19 cellular contexts compared by ENCODE assay signal in the genomic region with DNA sequence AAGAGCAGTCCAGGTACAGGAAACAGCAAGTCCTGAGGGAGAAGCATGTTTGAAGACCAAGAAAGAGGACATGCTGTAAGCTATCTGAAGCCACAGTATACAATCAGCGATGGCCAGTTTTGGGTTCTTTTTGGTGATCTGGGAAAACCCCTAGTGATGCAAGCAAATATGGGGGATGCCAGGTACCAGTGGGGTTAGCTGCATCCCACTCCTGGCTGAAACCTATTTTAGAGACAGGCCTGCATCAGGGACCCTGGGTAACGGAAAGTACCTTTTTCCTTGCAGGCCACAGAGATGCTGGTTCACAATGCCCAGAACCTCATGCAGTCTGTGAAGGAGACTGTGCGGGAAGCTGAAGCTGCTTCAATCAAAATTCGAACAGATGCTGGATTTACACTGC. TPM values are rescaled to one million over a fixed set of nuclear protein-coding genes. Genes with fewer than 3 reads are reported as not detected.
DNase-seq lines count a peak whose midpoint lies in the region; ATAC-seq and TF ChIP-seq lines count a peak whose summit lies in the region.
"Had no signal": no experiment of that assay in that cellular context is flagged by ENCODE, and none has a peak within 500 bp of the region (broad histone marks: within the 10 kb centered on the region; RNA-seq: fewer than 3 reads in every experiment).

No MANE protein-coding gene starts in this region.

- H4K91ac ChIP-seq in IMR-90 (ENCODE audit: insufficient read depth, low read depth, low read length) = no peak overlapping the region

- H3K9me3 ChIP-seq in IMR-90 (ENCODE audit: control insufficient read depth, insufficient read depth, low read length) (no peaks in the 10 kb centered on the region), subcutaneous abdominal adipose tissue (ENCODE audit: control insufficient read depth in 5 of 5, low read length in 5 of 5) (no peaks in the 10 kb centered on the region), Karpas-422 (ENCODE audit: low read length) (no peaks in the 10 kb centered on the region)
- H3K9me3 ChIP-seq: tibial nerve had no signal

- 95% methylated on average over 3 of the region's 4 CpGs; no CpG with 5 or more reads in 1 of the 2 experiments for WGBS in IMR-90 (ENCODE audit: extremely low coverage in 2 of 2, insufficient read length in 1 of 2), 2 experiments

- H3K9me3 Mint-ChIP-seq in activated naive CD4-positive, alpha-beta T cell treated with anti-CD3 and anti-CD28 coated beads for 36 hours = no peaks in the 10 kb centered on the region
- no peaks in the 10 kb centered on the region for H3K9me3 Mint-ChIP-seq in effector memory CD8-positive, alpha-beta T cell

- H3K36me3 ChIP-seq in IMR-90 (ENCODE audit: control insufficient read depth, insufficient read depth, low read length) (peaks cover 68% of the 10 kb centered on the region), subcutaneous abdominal adipose tissue (ENCODE audit: control insufficient read depth in 5 of 5, insufficient read depth in 5 of 5, low read length in 5 of 5) (peaks cover 29 to 82% (median 79%) of the 10 kb centered on the region in 5 donors), Karpas-422 (ENCODE audit: insufficient read depth, low read length) (peaks cover 49% of the 10 kb centered on the region; the same call in 1 of the 2 replicates)

- no peaks in the 10 kb centered on the region for H3K27me3 Mint-ChIP-seq in activated naive CD4-positive, alpha-beta T cell treated with anti-CD3 and anti-CD28 coated beads for 36 hours (ENCODE audit: low read depth)
- H3K27me3 Mint-ChIP-seq in effector memory CD8-positive, alpha-beta T cell = no peaks in the 10 kb centered on the region

- H4K8ac ChIP-seq in IMR-90 (ENCODE audit: low read depth in 2 of 2, low read length in 2 of 2) = no peak overlapping the region

- peak overlapping the region; percentile 2; the same call in 1 of the 2 replicates for H3K23ac ChIP-seq in IMR-90 (ENCODE audit: low read depth, low read length)

- no peak overlapping the region for H2BK20ac ChIP-seq in IMR-90 (ENCODE audit: low read depth, low read length)

- H2BK5ac ChIP-seq in IMR-90 (ENCODE audit: low read depth, low read length, poor library complexity, severe bottlenecking) = no peak overlapping the region

- ATAC-seq in IMR-90 (ENCODE audit: low read depth) (no peak), HG03039 (IDR thresholded peaks at IDR 0.05; ENCODE audit: unreplicated experiment) (no peak)
- ATAC-seq in effector memory CD8-positive, alpha-beta T cell (replicated peaks) = no peak

- peak overlapping the region; percentile 22 for H3K27ac Mint-ChIP-seq in activated naive CD4-positive, alpha-beta T cell treated with anti-CD3 and anti-CD28 coated beads for 36 hours
- peak overlapping the region; percentile 86 for H3K27ac Mint-ChIP-seq in effector memory CD8-positive, alpha-beta T cell

- H3K4me2 ChIP-seq in IMR-90 (ENCODE audit: low read depth, low read length) (no peak overlapping the region), Karpas-422 (ENCODE audit: low read depth, low read length, poor library complexity, severe bottlenecking) (no peak overlapping the region)

- H3K27ac ChIP-seq in IMR-90 (ENCODE audit: insufficient read depth, low read length) (no peak overlapping the region), subcutaneous abdominal adipose tissue (ENCODE audit: low read depth, low read length) (peak overlapping the region; percentile 76), Karpas-422 (ENCODE audit: low read length) (no peak overlapping the region)
- H3K27ac ChIP-seq: parathyroid adenoma, tibial nerve had no signal

- no peak overlapping the region for H2AK9ac ChIP-seq in IMR-90 (replicated peaks; ENCODE audit: low read depth, low read length, poor library complexity)

- no peak overlapping the region for H3K14ac ChIP-seq in IMR-90 (replicated peaks; ENCODE audit: low read depth, low read length)

- POLR2A ChIA-PET in IMR-90 (lab: Charles Lee; ENCODE audit: unreplicated experiment) = no interaction called here

- H2AK5ac ChIP-seq in IMR-90 (ENCODE audit: low read depth, low read length) = no peak overlapping the region

- TF ChIP-seq POLR2A in IMR-90 (IDR thresholded peaks at IDR 0.05; ENCODE audit: low read depth, low read length) = no peak

- H4K20me1 ChIP-seq in IMR-90 (ENCODE audit: insufficient read depth, low read length) (peaks cover 58% of the 10 kb centered on the region), Karpas-422 (ENCODE audit: insufficient read depth, low read depth, low read length) (no peaks in the 10 kb centered on the region)

- no peak for TF ChIP-seq RAD21 in IMR-90 (IDR thresholded peaks at IDR 0.05; ENCODE audit: low read length)

- H3K9ac ChIP-seq in IMR-90 (ENCODE audit: low read depth, low read length) = no peak overlapping the region
- H3K9ac ChIP-seq in subcutaneous abdominal adipose tissue (ENCODE audit: low read length in 5 of 5) = peak overlapping the region in 1 of 5 donors; percentile 19
- H3K9ac ChIP-seq in Karpas-422 (ENCODE audit: low read length) = no peak overlapping the region
- H3K9ac ChIP-seq: parathyroid adenoma had no signal

- H3K9me1 ChIP-seq in IMR-90 (ENCODE audit: insufficient read depth, low read length) = peaks cover 10% of the 10 kb centered on the region

- H3K4me1 ChIP-seq in IMR-90 (ENCODE audit: control insufficient read depth, insufficient read depth, low read length) = peaks cover 13% of the 10 kb centered on the region
- peaks cover 14 to 63% (median 50%) of the 10 kb centered on the region in 5 donors for H3K4me1 ChIP-seq in subcutaneous abdominal adipose tissue (ENCODE audit: control insufficient read depth in 5 of 5, insufficient read depth in 5 of 5, low read length in 5 of 5)
- H3K4me1 ChIP-seq in Karpas-422 (ENCODE audit: low read length) = peaks cover 2% of the 10 kb centered on the region; the same call in 1 of the 2 replicates

- dilution Hi-C loops in IMR-90 (cut with HindIII; ENCODE audit: low sequenced_read_pairs, unreplicated experiment) = no loop called here

- H2BK15ac ChIP-seq in IMR-90 (ENCODE audit: low read depth, low read length) = no peak overlapping the region

- H3K27me3 ChIP-seq in IMR-90 (ENCODE audit: control insufficient read depth, insufficient read depth, low read length) = no peaks in the 10 kb centered on the region
- H3K27me3 ChIP-seq in subcutaneous abdominal adipose tissue (ENCODE audit: control insufficient read depth in 5 of 5, insufficient read depth in 4 of 5, low read length in 5 of 5) = no peaks in the 10 kb centered on the region
- H3K27me3 ChIP-seq in Karpas-422 (ENCODE audit: low read length) = no peaks in the 10 kb centered on the region
- H3K27me3 ChIP-seq: tibial nerve had no signal

- no peak for DNase-seq in activated naive CD4-positive, alpha-beta T cell treated with anti-CD3 and anti-CD28 coated beads for 36 hours
- DNase-seq in activated naive CD4-positive, alpha-beta T cell (lab: John Stamatoyannopoulos, UW) = no peak
- DNase-seq in IMR-90 (no peak), UCSD-AML1 (lab: John Stamatoyannopoulos, UW; ENCODE audit: unreplicated experiment) (no peak), Karpas-422 (no peak)
- DNase-seq in effector memory CD8-positive, alpha-beta T cell = no peak
- DNase-seq: activated CD8-positive, alpha-beta memory T cell treated with anti-CD3 and anti-CD28 coated beads, Interleukin-2, amount 50 U/mL, for 48 hours; anterior cingulate cortex; DMS153; foreskin melanocyte; GOT3; mammary epithelial cell; NCI-H2081 treated with DMSO at 0.1 percent for 48 hours; SIG-M5; stimulated activated CD4-positive, alpha-beta T cell treated with anti-CD3 and anti-CD28 coated beads, Interleukin-12 subunit alpha, Interleukin-12 subunit beta, amount 100 ng/mL, for 4 hours had no signal

- no peak overlapping the region for H3K4ac ChIP-seq in IMR-90 (ENCODE audit: low read depth, low read length)

- intact Hi-C loops in activated naive CD4-positive, alpha-beta T cell treated with anti-CD3 and anti-CD28 coated beads for 36 hours (cut with micrococcal nuclease) = no loop called here
- intact Hi-C loops in IMR-90 (cut with micrococcal nuclease) = no loop called here

- H4K5ac ChIP-seq in IMR-90 (ENCODE audit: low read depth, low read length) = no peak overlapping the region

- peaks cover 3% of the 10 kb centered on the region for H3K79me2 ChIP-seq in Karpas-422 (ENCODE audit: low read length)
- H3K79me2 ChIP-seq: parathyroid adenoma had no signal

- in situ Hi-C loops in IMR-90 (cut with MboI; ENCODE audit: low sequenced_read_pairs) = no loop called here

- H3K56ac ChIP-seq in IMR-90 (ENCODE audit: extremely low read depth, insufficient read depth, low read length) = no peak overlapping the region

- H3K4me3 Mint-ChIP-seq in activated naive CD4-positive, alpha-beta T cell treated with anti-CD3 and anti-CD28 coated beads for 36 hours = no peak overlapping the region
- no peak overlapping the region for H3K4me3 Mint-ChIP-seq in effector memory CD8-positive, alpha-beta T cell

- peaks cover 3% of the 10 kb centered on the region for H3K4me1 Mint-ChIP-seq in activated naive CD4-positive, alpha-beta T cell treated with anti-CD3 and anti-CD28 coated beads for 36 hours (ENCODE audit: low read depth)
- H3K4me1 Mint-ChIP-seq in effector memory CD8-positive, alpha-beta T cell (ENCODE audit: low read depth in 2 of 2) = peaks cover 7 to 12% of the 10 kb centered on the region in 2 donors

- CTCF ChIA-PET in activated naive CD4-positive, alpha-beta T cell treated with anti-CD3 and anti-CD28 coated beads for 36 hours (lab: Charles Lee) = interaction anchor here (0.8 kb wide), 1 partner anchor 943 kb away, joined by 3 read pairs; no protein-coding TSS in a partner anchor
- CTCF ChIA-PET in IMR-90 (lab: Yijun Ruan, JAX) = interaction anchor here (1.1 kb wide), 1 partner anchor 18 kb away, joined by 3 read pairs; no protein-coding TSS in a partner anchor

- H2AFZ ChIP-seq in IMR-90 (replicated peaks; ENCODE audit: low read length, poor library complexity) (no peak overlapping the region), Karpas-422 (ENCODE audit: low read length) (no peak overlapping the region)
- H2AFZ ChIP-seq: parathyroid adenoma had no signal

- no peak overlapping the region for H3K4me3 ChIP-seq in IMR-90 (ENCODE audit: insufficient read depth, low read depth, low read length)
- no peak overlapping the region for H3K4me3 ChIP-seq in subcutaneous abdominal adipose tissue (ENCODE audit: low read depth in 1 of 5, low read length in 5 of 5)
- no peak overlapping the region for H3K4me3 ChIP-seq in Karpas-422 (ENCODE audit: low read length)
- H3K4me3 ChIP-seq: tibial nerve had no signal

- no peaks in the 10 kb centered on the region for H3K9me2 ChIP-seq in Karpas-422 (replicated peaks; ENCODE audit: insufficient read depth, low read length)

- TF ChIP-seq CTCF in IMR-90 (conservative IDR thresholded peaks at IDR 0.05; ENCODE audit: low read depth, low read length) = no peak

- H3K79me1 ChIP-seq in IMR-90 (ENCODE audit: low read depth in 1 of 2, low read length in 2 of 2) = peaks cover 42 to 78% of the 10 kb centered on the region in 2 experiments

- H3K36me3 Mint-ChIP-seq in activated naive CD4-positive, alpha-beta T cell treated with anti-CD3 and anti-CD28 coated beads for 36 hours (ENCODE audit: low read depth) = peaks cover 46% of the 10 kb centered on the region
- H3K36me3 Mint-ChIP-seq in effector memory CD8-positive, alpha-beta T cell (ENCODE audit: insufficient read depth) = peaks cover 83% of the 10 kb centered on the region

- no TSS peak for BruUV-seq in IMR-90 (replicated peaks; lab: Mats Ljungman, UMichigan)

- H3K18ac ChIP-seq in IMR-90 (ENCODE audit: low read depth, low read length) = no peak overlapping the region

- no peak overlapping the region for H2BK120ac ChIP-seq in IMR-90 (ENCODE audit: low read depth, low read length)

RNA-seq across cellular contexts. Expression of a gene that starts 32.9 kb away (rescaled TPM):
- total RNA-seq in activated naive CD4-positive, alpha-beta T cell treated with anti-CD3 and anti-CD28 coated beads for 36 hours = 10 to 100 TPM; 39.1 to 42.1 TPM
- 46.4 and 50.8 TPM in 2 replicates for total RNA-seq in IMR-90 (2012; rRNA removed)
- 21.6 and 26.6 TPM in 2 replicates for polyA plus RNA-seq in IMR-90 (2012; rRNA removed)
- polyA plus RNA-seq in IMR-90 (2012; cell fraction: cytosol; rRNA removed) = 5.7 and 10.3 TPM in 2 replicates
- 3.2 and 22.1 TPM in 2 replicates for polyA plus RNA-seq in IMR-90 (2012; cell fraction: nucleus; rRNA removed; ENCODE audit: low replicate concordance)
- total RNA-seq in Karpas-422 (2014; rRNA removed; shearing (Covaris generic); ENCODE audit: low replicate concordance) = 19.4 and 52.9 TPM in 2 replicates

RNA-seq across cellular contexts. Expression of a gene that starts 33.3 kb away (rescaled TPM):
- total RNA-seq in activated naive CD4-positive, alpha-beta T cell treated with anti-CD3 and anti-CD28 coated beads for 36 hours = 10 to 100 TPM; 43.4 to 43.9 TPM
- 40.9 and 50.8 TPM in 2 replicates for total RNA-seq in IMR-90 (2012; rRNA removed)
- polyA plus RNA-seq in IMR-90 (2012; rRNA removed) = 24.0 and 30.6 TPM in 2 replicates
- 6.3 and 10.5 TPM in 2 replicates for polyA plus RNA-seq in IMR-90 (2012; cell fraction: cytosol; rRNA removed)
- 2.0 and 9.9 TPM in 2 replicates for polyA plus RNA-seq in IMR-90 (2012; cell fraction: nucleus; rRNA removed; ENCODE audit: low replicate concordance)
- total RNA-seq in Karpas-422 (2014; rRNA removed; shearing (Covaris generic); ENCODE audit: low replicate concordance) = 29.0 and 41.4 TPM in 2 replicates
